In genomic region chr3:15498461-15499214, GRCh38 we compare ENCODE assay signal across 1 cellular context.
TF ChIP-seq lines count a peak whose summit lies in the region.

No MANE protein-coding gene starts in this region.

TF ChIP-seq in GM23338, 12 proteins besides CTCF, POLR2A, EP300 and RAD21 (continued from another document):
- TF ChIP-seq ETS1 (IDR thresholded peaks at IDR 0.05) (no peak), ZNF114 (CRISPR knock-in tag; IDR thresholded peaks at IDR 0.05) (no peak), REST (IDR thresholded peaks at IDR 0.05; ENCODE audit: unreplicated experiment) (no peak)
TF ChIP-seq in GM23338: peak in this region for 0.
